ENCODE assay signal across 8 cellular contexts in genomic region chr2:190343170-190343499, GRCh38. TPM values are rescaled to one million over a fixed set of nuclear protein-coding genes. Genes with fewer than 3 reads are reported as not detected.
DNase-seq lines count a peak whose midpoint lies in the region.

No MANE protein-coding gene starts in this region.

- H3K9me3 Mint-ChIP-seq in activated CD4-positive, alpha-beta memory T cell treated with anti-CD3 and anti-CD28 coated beads, Interleukin-2, amount 10 ng/mL, durations not matched to agents 7 days and 5 days, result no peaks in the 10 kb centered on the region

- DNase-seq in activated CD4-positive, CD25-positive, alpha-beta regulatory T cell treated with anti-CD3 and anti-CD28 coated beads, Interleukin-2, amount 50 U/mL, for 72 hours, result peak; percentile 34
- no peak for DNase-seq in activated CD4-positive, CD25-positive, alpha-beta regulatory T cell (lab: John Stamatoyannopoulos, UW)
- no peak for DNase-seq in activated CD4-positive, alpha-beta memory T cell treated with anti-CD3 and anti-CD28 coated beads, Interleukin-2, amount 10 ng/mL, durations not matched to agents 7 days and 5 days
- no peak for DNase-seq in stimulated activated CD4-positive, alpha-beta T cell treated with anti-CD3 and anti-CD28 coated beads, Interleukin-2, amount 100 ng/mL, for 48 hours
- DNase-seq in NCI-H2227 (lab: John Stamatoyannopoulos, UW; ENCODE audit: unreplicated experiment) (no peak), SW480 (ENCODE audit: low spot score) (no peak)

- H3K27ac Mint-ChIP-seq in activated CD4-positive, alpha-beta memory T cell treated with anti-CD3 and anti-CD28 coated beads, Interleukin-2, amount 10 ng/mL, durations not matched to agents 7 days and 5 days, result peak overlapping the region; percentile 30

- no peaks in the 10 kb centered on the region for H3K36me3 Mint-ChIP-seq in activated CD4-positive, alpha-beta memory T cell treated with anti-CD3 and anti-CD28 coated beads, Interleukin-2, amount 10 ng/mL, durations not matched to agents 7 days and 5 days (ENCODE audit: low read depth)

- peak overlapping the region; percentile 76 for H3K4me3 Mint-ChIP-seq in activated CD4-positive, alpha-beta memory T cell treated with anti-CD3 and anti-CD28 coated beads, Interleukin-2, amount 10 ng/mL, durations not matched to agents 7 days and 5 days

- H3K27ac ChIP-seq in iPS-20b (ENCODE audit: low read length) (no peak overlapping the region), subcutaneous abdominal adipose tissue (ENCODE audit: low read depth, low read length) (peak overlapping the region; percentile 76)

- peaks cover 4% of the 10 kb centered on the region for H3K27me3 Mint-ChIP-seq in activated CD4-positive, alpha-beta memory T cell treated with anti-CD3 and anti-CD28 coated beads, Interleukin-2, amount 10 ng/mL, durations not matched to agents 7 days and 5 days

- H3K4me1 Mint-ChIP-seq in activated CD4-positive, alpha-beta memory T cell treated with anti-CD3 and anti-CD28 coated beads, Interleukin-2, amount 10 ng/mL, durations not matched to agents 7 days and 5 days, result peaks cover 24% of the 10 kb centered on the region

- H3K9ac ChIP-seq in iPS-20b (ENCODE audit: low read depth, low read length) (no peak overlapping the region; the same call in 1 of the 2 replicates), subcutaneous abdominal adipose tissue (ENCODE audit: low read length in 5 of 5) (peak overlapping the region in 4 of 5 donors; percentile 43 to 82 (median 73))

- H3K36me3 ChIP-seq in iPS-20b (ENCODE audit: insufficient read depth, low read depth, low read length) (no peaks in the 10 kb centered on the region), subcutaneous abdominal adipose tissue (ENCODE audit: control insufficient read depth in 5 of 5, insufficient read depth in 5 of 5, low read length in 5 of 5) (no peaks in the 10 kb centered on the region)

- CTCF ChIA-PET in activated CD4-positive, alpha-beta memory T cell treated with anti-CD3 and anti-CD28 coated beads, Interleukin-2, amount 10 ng/mL, durations not matched to agents 7 days and 5 days (lab: Charles Lee), result interaction anchor here (0.8 to 2.4 kb wide), 3 partner anchors 17 to 24 kb away, joined by 3 to 8 read pairs (median 6); partner anchors contain the start of gene HIBCH

- H3K4me1 ChIP-seq in iPS-20b (ENCODE audit: insufficient read depth, low read length), result peaks cover 5% of the 10 kb centered on the region; the same call in 1 of the 2 replicates
- peaks cover 0 to 13% (median 13%) of the 10 kb centered on the region in 5 donors for H3K4me1 ChIP-seq in subcutaneous abdominal adipose tissue (ENCODE audit: control insufficient read depth in 5 of 5, insufficient read depth in 5 of 5, low read length in 5 of 5)

- H3K4me3 ChIP-seq in iPS-20b (ENCODE audit: low read length) (peak overlapping the region; percentile 63), subcutaneous abdominal adipose tissue (ENCODE audit: low read depth in 1 of 5, low read length in 5 of 5) (peak overlapping the region; percentile 70 to 81 (median 77))

- POLR2A ChIA-PET in activated CD4-positive, alpha-beta memory T cell treated with anti-CD3 and anti-CD28 coated beads, Interleukin-2, amount 10 ng/mL, durations not matched to agents 7 days and 5 days (lab: Charles Lee), result interaction anchor here (0.8 to 3.4 kb wide), 6 partner anchors 10 to 580 kb away, joined by 3 to 25 read pairs (median 13); partner anchors contain the start of genes HIBCH, NEMP2 and OSGEPL1

- no peaks in the 10 kb centered on the region for H3K9me3 ChIP-seq in iPS-20b (ENCODE audit: insufficient read depth, low read depth, low read length)
- no peaks in the 10 kb centered on the region for H3K9me3 ChIP-seq in subcutaneous abdominal adipose tissue (ENCODE audit: control insufficient read depth in 5 of 5, low read length in 5 of 5)

- H3K27me3 ChIP-seq in iPS-20b (ENCODE audit: insufficient read depth, low read length) (peaks cover 28% of the 10 kb centered on the region), subcutaneous abdominal adipose tissue (ENCODE audit: control insufficient read depth in 5 of 5, insufficient read depth in 4 of 5, low read length in 5 of 5) (no peaks in the 10 kb centered on the region)

RNA-seq across cellular contexts. Expression of gene INPP1, which starts 0.3 kb away (rescaled TPM):
- 10 to 100 TPM; 10.6 to 11.9 TPM for total RNA-seq in activated CD4-positive, alpha-beta memory T cell treated with anti-CD3 and anti-CD28 coated beads, Interleukin-2, amount 10 ng/mL, durations not matched to agents 7 days and 5 days

RNA-seq across cellular contexts. Expression of gene HIBCH, which starts 23.5 kb away (rescaled TPM):
- 10 to 100 TPM; 16.2 to 17.3 TPM for total RNA-seq in activated CD4-positive, alpha-beta memory T cell treated with anti-CD3 and anti-CD28 coated beads, Interleukin-2, amount 10 ng/mL, durations not matched to agents 7 days and 5 days
